In genomic region chr4:1277667-1278335, GRCh38 we compare ENCODE assay signal across 2 cellular contexts.
A peak's percentile ranks its signal among the peaks of the same experiment; 100 is the strongest.
TF ChIP-seq lines count a peak whose summit lies in the region.

No MANE protein-coding gene starts in this region.

TF ChIP-seq in HCT116, 20 proteins besides CTCF, POLR2A, EP300 and RAD21:
- no peak for TF ChIP-seq REST (IDR thresholded peaks at IDR 0.05; ENCODE audit: low read depth)
- TF ChIP-seq ATF3 (IDR thresholded peaks at IDR 0.05) = no peak
- no peak for TF ChIP-seq TCF7L2 (IDR thresholded peaks at IDR 0.05; ENCODE audit: borderline replicate concordance, extremely low read depth, insufficient read depth, insufficient read length)
- peak; percentile 52; the same call in 1 of the 2 replicates for TF ChIP-seq CBX3 (IDR thresholded peaks at IDR 0.05; ENCODE audit: low read depth)
- no peak for TF ChIP-seq POLR2AphosphoS5 (IDR thresholded peaks at IDR 0.05; ENCODE audit: low read depth, low read length)
- no peak for TF ChIP-seq ELF1 (IDR thresholded peaks at IDR 0.05; ENCODE audit: borderline replicate concordance, low read depth)
- no peak for TF ChIP-seq ZNF274 (IDR thresholded peaks at IDR 0.05; ENCODE audit: low read depth, low read length)
- no peak for TF ChIP-seq FOSL1 (IDR thresholded peaks at IDR 0.05; ENCODE audit: low read depth)
- no peak for TF ChIP-seq SIN3A (IDR thresholded peaks at IDR 0.05; ENCODE audit: low read depth)
- no peak for TF ChIP-seq JUND (IDR thresholded peaks at IDR 0.05)
- TF ChIP-seq EZH2 (IDR thresholded peaks at IDR 0.05) = no peak
- TF ChIP-seq MAX (IDR thresholded peaks at IDR 0.05) = peak; percentile 31; the same call in 1 of the 2 replicates
- TF ChIP-seq EZH2phosphoT487 (IDR thresholded peaks at IDR 0.05; ENCODE audit: borderline replicate concordance) = no peak

TF ChIP-seq in liver, 16 proteins besides CTCF, POLR2A, EP300 and RAD21 (continued from another document):
- no peak for TF ChIP-seq HNF4G (IDR thresholded peaks at IDR 0.05)
- no peak for TF ChIP-seq JUND (IDR thresholded peaks at IDR 0.05)
- TF ChIP-seq ATF3 (IDR thresholded peaks at IDR 0.05) = no peak
- TF ChIP-seq FOXA2 (IDR thresholded peaks at IDR 0.05) = no peak
- no peak for TF ChIP-seq EGR1 (IDR thresholded peaks at IDR 0.05; ENCODE audit: low read depth in 2 of 2)
- TF ChIP-seq REST (IDR thresholded peaks at IDR 0.05) = no peak
